Comparison of ENCODE assay signal across 9 cellular contexts in the genomic region with DNA sequence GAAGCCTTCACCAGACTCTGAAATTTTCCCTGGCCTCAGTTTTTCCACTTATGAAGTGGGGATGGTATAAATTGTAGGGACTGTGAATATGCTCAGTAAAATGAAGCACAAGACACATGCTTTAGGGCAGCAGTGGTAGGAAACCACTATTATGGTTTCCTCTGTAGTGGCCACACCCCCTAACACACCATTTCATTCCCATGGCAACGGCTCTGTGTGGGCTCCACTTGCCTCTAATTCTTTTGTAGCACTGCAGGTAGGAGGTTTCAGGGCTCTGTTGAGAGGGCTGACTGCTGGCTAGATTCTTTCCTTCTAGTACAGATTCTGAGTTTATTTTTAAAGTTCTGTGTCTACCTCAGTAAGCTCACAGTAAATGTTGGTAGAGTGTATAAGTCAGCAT. TPM values are rescaled to one million over a fixed set of nuclear protein-coding genes. Genes with fewer than 3 reads are reported as not detected.
DNase-seq lines count a peak whose midpoint lies in the region; ATAC-seq and TF ChIP-seq lines count a peak whose summit lies in the region.
"Had no signal": no experiment of that assay in that cellular context is flagged by ENCODE, and none has a peak within 500 bp of the region (broad histone marks: within the 10 kb centered on the region; RNA-seq: fewer than 3 reads in every experiment).

No MANE protein-coding gene starts in this region.

- TF ChIP-seq CTCF in GM20000 (IDR thresholded peaks at IDR 0.05; ENCODE audit: extremely low read depth, missing control alignments) = no peak
- no peak for TF ChIP-seq CTCF in left lung (IDR thresholded peaks at IDR 0.05)

- no peaks in the 10 kb centered on the region for H3K9me3 Mint-ChIP-seq in IgD-negative memory B cell

- no peaks in the 10 kb centered on the region for H3K36me3 ChIP-seq in left lung

- peak overlapping the region in 3 of 4 donors; percentile 72 to 88 (median 75) for H3K4me3 Mint-ChIP-seq in IgD-negative memory B cell

- no peak overlapping the region for H3K27ac ChIP-seq in left lung

- no peaks in the 10 kb centered on the region for H3K27me3 ChIP-seq in left lung

- DNase-seq in GM20000 (ENCODE audit: low spot score) (peak; percentile 30), activated T-cell treated with anti-CD3 and anti-CD28 coated beads for 24 hours (ENCODE audit: low read depth) (peak; percentile 23), putamen (ENCODE audit: low spot score) (peak; percentile 51), cerebellar nuclear complex (lab: John Stamatoyannopoulos, UW) (no peak), NCI-H446 treated with DMSO at 0.1 percent for 48 hours (lab: John Stamatoyannopoulos, UW) (no peak), ureter (ENCODE audit: low spot score) (no peak), left lung (no peak)
- DNase-seq: IMR-90 had no signal

- no peak for ATAC-seq in left lung

- peaks cover 11 to 17% (median 12%) of the 10 kb centered on the region in 3 donors for H3K4me1 Mint-ChIP-seq in IgD-negative memory B cell

- H3K36me3 Mint-ChIP-seq in IgD-negative memory B cell = no peaks in the 10 kb centered on the region

- H3K27me3 Mint-ChIP-seq in IgD-negative memory B cell = no peaks in the 10 kb centered on the region

- no peaks in the 10 kb centered on the region for H3K9me3 ChIP-seq in left lung

- H3K4me1 ChIP-seq in left lung = peaks cover 0 to 13% of the 10 kb centered on the region in 2 donors

- intact Hi-C loops in left lung (cut with DNase I) = no loop called here

- H3K27ac Mint-ChIP-seq in IgD-negative memory B cell = peak overlapping the region in 2 of 3 donors; percentile 19 to 90

- no peak overlapping the region for H3K4me3 ChIP-seq in left lung

RNA-seq across cellular contexts. Expression of gene VMA21, which starts 3.5 kb away (rescaled TPM):
- polyA plus RNA-seq in IgD-negative memory B cell = 27.5 TPM
- total RNA-seq in ureter = 35.1 TPM
- 10 to 100 TPM; 30.4 to 34.7 TPM for total RNA-seq in left lung

Comparison
In these comparisons a context has a peak if more than half of its experiments do, and no peak if none do; other contexts are left out.
1. DNase-seq: peak in GM20000 (single experiment), activated T-cell treated with anti-CD3 and anti-CD28 coated beads for 24 hours (single experiment) and putamen (single experiment); none in cerebellar nuclear complex (0 of 2), NCI-H446 treated with DMSO at 0.1 percent for 48 hours (single experiment), ureter (single experiment) and left lung (0 of 2).